ENCODE assay signal across 10 cellular contexts in the genomic region with DNA sequence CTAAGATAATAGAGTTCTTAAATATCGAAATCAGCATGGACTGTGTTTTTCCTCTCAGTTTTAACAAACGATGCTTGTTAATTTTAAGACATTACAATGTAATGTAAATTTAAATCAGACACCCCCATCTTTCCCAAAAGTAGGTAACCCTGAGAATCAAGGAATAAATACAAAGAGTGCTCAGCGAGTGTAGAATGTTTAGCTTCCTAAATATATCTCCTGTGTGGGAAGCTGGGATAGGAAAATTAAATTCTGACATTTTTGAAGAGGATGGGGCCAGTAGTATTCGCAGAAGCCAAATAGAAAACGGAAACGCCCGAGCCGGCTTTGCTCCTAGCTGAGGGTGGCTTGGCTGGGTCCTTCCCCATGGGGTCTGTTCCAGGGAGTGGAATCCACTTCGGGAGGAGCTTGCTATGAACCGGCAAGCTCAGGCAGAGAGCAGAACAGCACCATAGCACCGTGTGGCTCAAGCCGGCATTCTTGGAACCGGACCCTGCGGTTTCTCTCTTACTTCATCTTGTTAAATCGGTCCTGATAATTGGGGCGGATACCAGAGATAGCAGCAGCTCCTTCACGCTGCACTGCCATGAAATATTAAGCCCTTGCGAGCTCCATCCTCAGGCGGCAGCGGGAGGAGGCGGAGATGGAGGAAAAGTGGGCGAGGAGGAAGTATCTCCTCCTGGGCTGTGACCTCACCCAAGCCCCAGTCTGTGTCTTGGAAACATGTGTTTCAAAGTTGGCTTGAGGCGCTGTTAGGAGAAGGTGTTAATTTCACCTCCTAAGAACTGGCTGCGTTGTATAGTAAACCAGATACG.
DNase-seq lines count a peak whose midpoint lies in the region; ATAC-seq and TF ChIP-seq lines count a peak whose summit lies in the region.
"Had no signal": no experiment of that assay in that cellular context is flagged by ENCODE, and none has a peak within 500 bp of the region (broad histone marks: within the 10 kb centered on the region; RNA-seq: fewer than 3 reads in every experiment).

No MANE protein-coding gene starts in this region.

- DNase-seq in HFF-Myc (ENCODE audit: extremely low read depth, low read depth) (no peak), coronary artery (ENCODE audit: low spot score) (peak; percentile 88), kidney tubule cell (ENCODE audit: low spot score) (peak; percentile 37), NCI-H446 treated with DMSO at 0.1 percent for 48 hours (lab: John Stamatoyannopoulos, UW) (no peak), SKM-1 (lab: John Stamatoyannopoulos, UW; ENCODE audit: unreplicated experiment) (no peak)
- no peak for DNase-seq in activated CD8-positive, alpha-beta memory T cell treated with anti-CD3 and anti-CD28 coated beads, Interleukin-2, amount 50 U/mL, for 4 hours
- DNase-seq: Karpas-422, naive B cell had no signal

- no peak for TF ChIP-seq CTCF in HFF-Myc (IDR thresholded peaks at IDR 0.05; ENCODE audit: low read depth, low read length, missing control alignments)
- no peak for TF ChIP-seq CTCF in coronary artery (IDR thresholded peaks at IDR 0.05)

- no peaks in the 10 kb centered on the region for H3K9me3 Mint-ChIP-seq in stimulated activated memory B cell treated with anti-CD40 and anti-IgM and Interleukin-4, amounts not matched to agents 10 μg/mL and 1 μg/mL and 100 μg/mL, for 72 hours
- H3K9me3 Mint-ChIP-seq: naive B cell had no signal

- H3K4me1 Mint-ChIP-seq in stimulated activated memory B cell treated with anti-CD40 and anti-IgM and Interleukin-4, amounts not matched to agents 10 μg/mL and 1 μg/mL and 100 μg/mL, for 72 hours, result no peaks in the 10 kb centered on the region

- H3K27ac ChIP-seq in coronary artery, result peak overlapping the region; percentile 85 to 88

- no peak for ATAC-seq in stimulated activated memory B cell treated with anti-CD40 and anti-IgM and Interleukin-4, amounts not matched to agents 10 μg/mL and 1 μg/mL and 100 μg/mL, for 72 hours
- no peak for ATAC-seq in HG03457 (IDR thresholded peaks at IDR 0.05; ENCODE audit: unreplicated experiment)

- H3K4me3 ChIP-seq in HFF-Myc (replicated peaks; ENCODE audit: low read depth, low read length) (peak overlapping the region; percentile 23), coronary artery (peak overlapping the region; percentile 70)

- peaks cover 25% of the 10 kb centered on the region for H3K36me3 Mint-ChIP-seq in stimulated activated memory B cell treated with anti-CD40 and anti-IgM and Interleukin-4, amounts not matched to agents 10 μg/mL and 1 μg/mL and 100 μg/mL, for 72 hours

- no peak overlapping the region for H3K27ac Mint-ChIP-seq in stimulated activated memory B cell treated with anti-CD40 and anti-IgM and Interleukin-4, amounts not matched to agents 10 μg/mL and 1 μg/mL and 100 μg/mL, for 72 hours
- H3K27ac Mint-ChIP-seq: naive B cell had no signal

- peak overlapping the region; percentile 38 for H3K4me3 Mint-ChIP-seq in stimulated activated memory B cell treated with anti-CD40 and anti-IgM and Interleukin-4, amounts not matched to agents 10 μg/mL and 1 μg/mL and 100 μg/mL, for 72 hours

- H3K27me3 Mint-ChIP-seq in stimulated activated memory B cell treated with anti-CD40 and anti-IgM and Interleukin-4, amounts not matched to agents 10 μg/mL and 1 μg/mL and 100 μg/mL, for 72 hours, result no peaks in the 10 kb centered on the region
- H3K27me3 Mint-ChIP-seq: naive B cell had no signal

Comparison
In these comparisons a context has a peak if more than half of its experiments do, and no peak if none do; other contexts are left out.
1. DNase-seq: peak in coronary artery (single experiment) and kidney tubule cell (single experiment); none in HFF-Myc (single experiment), activated CD8-positive, alpha-beta memory T cell treated with anti-CD3 and anti-CD28 coated beads, Interleukin-2, amount 50 U/mL, for 4 hours (single experiment), NCI-H446 treated with DMSO at 0.1 percent for 48 hours (single experiment) and SKM-1 (single experiment).